In genomic region chr15:80732818-80733217, GRCh38 we compare ENCODE assay signal across 15 cellular contexts. TPM values are rescaled to one million over a fixed set of nuclear protein-coding genes. Genes with fewer than 3 reads are reported as not detected.
"Had no signal": no experiment of that assay in that cellular context is flagged by ENCODE, and none has a peak within 500 bp of the region (broad histone marks: within the 10 kb centered on the region; RNA-seq: fewer than 3 reads in every experiment).

No MANE protein-coding gene starts in this region.

- H3K4me1 ChIP-seq: body of pancreas had no signal

- H3K9me3 Mint-ChIP-seq: activated naive CD4-positive, alpha-beta T cell treated with anti-CD3 and anti-CD28 coated beads, Interleukin-2, amount 50 U/mL, for 24 hours; activated T-cell treated with anti-CD3 and anti-CD28 coated beads, Interleukin-2, amount 50 U/mL, for 24 hours; naive thymus-derived CD4-positive, alpha-beta T cell; stimulated activated naive B cell treated with anti-CD40 and anti-IgM and Interleukin-4, amounts not matched to agents 10 μg/mL and 1 μg/mL and 100 μg/mL, for 72 hours had no signal

- H3K4me3 Mint-ChIP-seq: activated CD8-positive, alpha-beta memory T cell treated with anti-CD3 and anti-CD28 coated beads, Interleukin-2, amount 10 ng/mL, durations not matched to agents 7 days and 5 days; activated naive CD4-positive, alpha-beta T cell treated with anti-CD3 and anti-CD28 coated beads, Interleukin-2, amount 50 U/mL, for 24 hours; activated T-cell treated with anti-CD3 and anti-CD28 coated beads, Interleukin-2, amount 50 U/mL, for 24 hours; naive thymus-derived CD4-positive, alpha-beta T cell; stimulated activated naive B cell treated with anti-CD40 and anti-IgM and Interleukin-4, amounts not matched to agents 10 μg/mL and 1 μg/mL and 100 μg/mL, for 72 hours had no signal

- DNase-seq: activated CD4-positive, alpha-beta T cell treated with anti-CD3 and anti-CD28 coated beads for 1 hour; activated CD4-positive, alpha-beta T cell treated with anti-CD3 and anti-CD28 coated beads, Interleukin-2, amount 50 U/mL, for 48 hours; activated CD8-positive, alpha-beta memory T cell treated with anti-CD3 and anti-CD28 coated beads, Interleukin-2, amount 10 ng/mL, durations not matched to agents 7 days and 5 days; activated effector memory CD4-positive, alpha-beta T cell treated with Interleukin-2 at 50 U/mL for 16 hours; activated T-cell treated with anti-CD3 and anti-CD28 coated beads, Interleukin-2, amount 50 U/mL, for 24 hours; body of pancreas; islet precursor cell; midbrain; naive thymus-derived CD4-positive, alpha-beta T cell; right cardiac atrium; stimulated activated CD4-positive, alpha-beta T cell treated with anti-CD3 and anti-CD28 coated beads, Interleukin-1b, Interleukin-23, amount 100 ng/mL, for 48 hours; stimulated activated naive B cell treated with anti-CD40 and anti-IgM and Interleukin-4, amounts not matched to agents 10 μg/mL and 1 μg/mL and 100 μg/mL, for 72 hours had no signal

- H3K4me3 ChIP-seq: body of pancreas, smooth muscle cell had no signal

- H3K4me1 Mint-ChIP-seq: activated CD8-positive, alpha-beta memory T cell treated with anti-CD3 and anti-CD28 coated beads, Interleukin-2, amount 10 ng/mL, durations not matched to agents 7 days and 5 days; activated naive CD4-positive, alpha-beta T cell treated with anti-CD3 and anti-CD28 coated beads, Interleukin-2, amount 50 U/mL, for 24 hours; naive thymus-derived CD4-positive, alpha-beta T cell; stimulated activated naive B cell treated with anti-CD40 and anti-IgM and Interleukin-4, amounts not matched to agents 10 μg/mL and 1 μg/mL and 100 μg/mL, for 72 hours had no signal

- ATAC-seq: activated CD8-positive, alpha-beta memory T cell treated with anti-CD3 and anti-CD28 coated beads, Interleukin-2, amount 10 ng/mL, durations not matched to agents 7 days and 5 days; body of pancreas; naive thymus-derived CD4-positive, alpha-beta T cell; stimulated activated naive B cell treated with anti-CD40 and anti-IgM and Interleukin-4, amounts not matched to agents 10 μg/mL and 1 μg/mL and 100 μg/mL, for 72 hours had no signal

- H3K36me3 Mint-ChIP-seq: activated CD8-positive, alpha-beta memory T cell treated with anti-CD3 and anti-CD28 coated beads, Interleukin-2, amount 10 ng/mL, durations not matched to agents 7 days and 5 days; activated naive CD4-positive, alpha-beta T cell treated with anti-CD3 and anti-CD28 coated beads, Interleukin-2, amount 50 U/mL, for 24 hours; stimulated activated naive B cell treated with anti-CD40 and anti-IgM and Interleukin-4, amounts not matched to agents 10 μg/mL and 1 μg/mL and 100 μg/mL, for 72 hours had no signal

- H3K27ac Mint-ChIP-seq: activated CD8-positive, alpha-beta memory T cell treated with anti-CD3 and anti-CD28 coated beads, Interleukin-2, amount 10 ng/mL, durations not matched to agents 7 days and 5 days; activated naive CD4-positive, alpha-beta T cell treated with anti-CD3 and anti-CD28 coated beads, Interleukin-2, amount 50 U/mL, for 24 hours; activated T-cell treated with anti-CD3 and anti-CD28 coated beads, Interleukin-2, amount 50 U/mL, for 24 hours; naive thymus-derived CD4-positive, alpha-beta T cell; progenitor cell of endocrine pancreas; stimulated activated naive B cell treated with anti-CD40 and anti-IgM and Interleukin-4, amounts not matched to agents 10 μg/mL and 1 μg/mL and 100 μg/mL, for 72 hours had no signal

- H3K9me3 ChIP-seq: body of pancreas had no signal

- H3K4me2 ChIP-seq: smooth muscle cell had no signal

- H3K27me3 Mint-ChIP-seq: activated naive CD4-positive, alpha-beta T cell treated with anti-CD3 and anti-CD28 coated beads, Interleukin-2, amount 50 U/mL, for 24 hours; activated T-cell treated with anti-CD3 and anti-CD28 coated beads, Interleukin-2, amount 50 U/mL, for 24 hours; progenitor cell of endocrine pancreas; stimulated activated naive B cell treated with anti-CD40 and anti-IgM and Interleukin-4, amounts not matched to agents 10 μg/mL and 1 μg/mL and 100 μg/mL, for 72 hours had no signal

- H3K27ac ChIP-seq: body of pancreas had no signal

- H3K27me3 ChIP-seq: body of pancreas had no signal

RNA-seq across cellular contexts. Expression of gene CEMIP, which starts 46.4 kb away (rescaled TPM):
- total RNA-seq: activated CD8-positive, alpha-beta memory T cell treated with anti-CD3 and anti-CD28 coated beads, Interleukin-2, amount 10 ng/mL, durations not matched to agents 7 days and 5 days; naive thymus-derived CD4-positive, alpha-beta T cell had no signal
